In genomic region chr11:116193321-116194114, GRCh38 we compare ENCODE assay signal across 9 cellular contexts.
A peak's percentile ranks its signal among the peaks of the same experiment; 100 is the strongest.
DNase-seq lines count a peak whose midpoint lies in the region; ATAC-seq and TF ChIP-seq lines count a peak whose summit lies in the region.
"Had no signal": no experiment of that assay in that cellular context is flagged by ENCODE, and none has a peak within 500 bp of the region (broad histone marks: within the 10 kb centered on the region; RNA-seq: fewer than 3 reads in every experiment).

No MANE protein-coding gene starts in this region.

- H3K27me3 ChIP-seq in left lung, result peaks cover 0 to 30% of the 10 kb centered on the region in 2 donors
- peaks cover 0 to 16% of the 10 kb centered on the region in 2 donors for H3K27me3 ChIP-seq in tibial artery

- H3K27ac ChIP-seq in coronary artery, result peak overlapping the region in 1 of 2 donors; percentile 21
- H3K27ac ChIP-seq in left lung, result peak overlapping the region; percentile 74 to 86
- no peak overlapping the region for H3K27ac ChIP-seq in tibial artery
- H3K27ac ChIP-seq: BLaER1 treated with 17β-estradiol and CSF1 and Interleukin-3, amounts not matched to agents 10 nM and 100 nM had no signal

- peak; percentile 93 for ATAC-seq in left lung

- H3K9me3 ChIP-seq in left lung, result no peaks in the 10 kb centered on the region
- no peaks in the 10 kb centered on the region for H3K9me3 ChIP-seq in tibial artery

- intact Hi-C loops in left lung (cut with DNase I), result no loop called here
- intact Hi-C loops in tibial artery (cut with DNase I; ENCODE audit: low total_unique reads), result no loop called here

- in situ Hi-C loops in GM13977 (cut with MboI; ENCODE audit: low pct_unique_long_range_greater_than_20kb, low sequenced_read_pairs, unreplicated experiment), result no loop called here

- TF ChIP-seq CTCF in coronary artery (IDR thresholded peaks at IDR 0.05), result no peak
- peak in 1 of 2 donors; percentile 11 for TF ChIP-seq CTCF in left lung (IDR thresholded peaks at IDR 0.05)
- TF ChIP-seq CTCF in tibial artery (IDR thresholded peaks at IDR 0.05), result no peak
- TF ChIP-seq CTCF in GM13977 (IDR thresholded peaks at IDR 0.05; ENCODE audit: extremely low read depth, insufficient read depth, missing control alignments), result no peak

- H3K36me3 ChIP-seq in left lung (no peaks in the 10 kb centered on the region), tibial artery (no peaks in the 10 kb centered on the region)
- H3K36me3 ChIP-seq: BLaER1 treated with 17β-estradiol and CSF1 and Interleukin-3, amounts not matched to agents 10 nM and 100 nM had no signal

- H3K4me1 ChIP-seq in left lung (no peaks in the 10 kb centered on the region), tibial artery (peaks cover 0 to 12% (median 9%) of the 10 kb centered on the region in 4 donors)

- H3K4me3 ChIP-seq in coronary artery (peak overlapping the region; percentile 70), left lung (peak overlapping the region; percentile 35 to 38), tibial artery (peak overlapping the region; percentile 45 to 52)
- H3K4me3 ChIP-seq: BLaER1 treated with 17β-estradiol and CSF1 and Interleukin-3, amounts not matched to agents 10 nM and 100 nM had no signal

- DNase-seq in SHP77 (lab: John Stamatoyannopoulos, UW) (peak; percentile 13 to 26), SHP77 treated with DMSO at 0.1 percent for 48 hours (lab: John Stamatoyannopoulos, UW) (no peak), coronary artery (ENCODE audit: low spot score) (no peak), left lung (peak; percentile 84 to 85), tibial artery (no peak), GM13977 (ENCODE audit: low spot score) (no peak), GOT3 (lab: John Stamatoyannopoulos, UW) (no peak)
- no peak for DNase-seq in stimulated activated CD8-positive, alpha-beta memory T cell treated with anti-CD3 and anti-CD28 coated beads, Interleukin-4, amount 100 ng/mL, for 48 hours

Comparison
In these comparisons a context has a peak if more than half of its experiments do, and no peak if none do; other contexts are left out.
1. DNase-seq: peak in SHP77 (2 of 2) and left lung (2 of 2); none in SHP77 treated with DMSO at 0.1 percent for 48 hours (single experiment), coronary artery (single experiment), tibial artery (0 of 2), GM13977 (single experiment), GOT3 (single experiment) and stimulated activated CD8-positive, alpha-beta memory T cell treated with anti-CD3 and anti-CD28 coated beads, Interleukin-4, amount 100 ng/mL, for 48 hours (single experiment).
2. H3K27ac ChIP-seq: peak in left lung (2 of 2); none in tibial artery (0 of 2).
3. Peak in every context shown above with its lines, with median percentiles within 50 percentile points of each other: H3K4me3 ChIP-seq.